ENCODE assay signal across 9 cellular contexts in genomic region chr3:71444861-71445259, GRCh38.
DNase-seq lines count a peak whose midpoint lies in the region; ATAC-seq and TF ChIP-seq lines count a peak whose summit lies in the region.
"Had no signal": no experiment of that assay in that cellular context is flagged by ENCODE, and none has a peak within 500 bp of the region (broad histone marks: within the 10 kb centered on the region; RNA-seq: fewer than 3 reads in every experiment).

No MANE protein-coding gene starts in this region.

- H3K27ac Mint-ChIP-seq in activated CD4-positive, alpha-beta memory T cell treated with anti-CD3 and anti-CD28 coated beads, Interleukin-2, amount 10 ng/mL, durations not matched to agents 7 days and 5 days: peak overlapping the region; percentile 99
- peak overlapping the region; percentile 74 for H3K27ac Mint-ChIP-seq in type B pancreatic cell

- H3K4me1 ChIP-seq in heart right ventricle: peaks cover 4 to 90% (median 54%) of the 10 kb centered on the region in 9 donors

- H3K9me3 ChIP-seq in heart right ventricle: no peaks in the 10 kb centered on the region

- H3K4me3 Mint-ChIP-seq in activated CD4-positive, alpha-beta memory T cell treated with anti-CD3 and anti-CD28 coated beads, Interleukin-2, amount 10 ng/mL, durations not matched to agents 7 days and 5 days: peak overlapping the region; percentile 42
- no peak overlapping the region for H3K4me3 Mint-ChIP-seq in type B pancreatic cell

- POLR2A ChIA-PET in activated CD4-positive, alpha-beta memory T cell treated with anti-CD3 and anti-CD28 coated beads, Interleukin-2, amount 10 ng/mL, durations not matched to agents 7 days and 5 days (lab: Charles Lee): interaction anchor here (0.8 to 2.7 kb wide), 7 partner anchors 9 to 380 kb away, joined by 3 to 30 read pairs (median 4); no protein-coding TSS in a partner anchor

- no peaks in the 10 kb centered on the region for H3K9me3 Mint-ChIP-seq in activated CD4-positive, alpha-beta memory T cell treated with anti-CD3 and anti-CD28 coated beads, Interleukin-2, amount 10 ng/mL, durations not matched to agents 7 days and 5 days
- no peaks in the 10 kb centered on the region for H3K9me3 Mint-ChIP-seq in type B pancreatic cell

- CTCF ChIA-PET in activated CD4-positive, alpha-beta memory T cell treated with anti-CD3 and anti-CD28 coated beads, Interleukin-2, amount 10 ng/mL, durations not matched to agents 7 days and 5 days (lab: Charles Lee): interaction anchor here (1.2 to 1.4 kb wide), 2 partner anchors 10 to 11 kb away, joined by 3 to 6 read pairs; no protein-coding TSS in a partner anchor

- intact Hi-C loops in heart right ventricle (cut with DNase I) (loop anchor here in 1 of 10 donors (10.0 kb wide), 1 partner anchor 140 kb away; the partner anchor contains the start of gene FOXP1), Right ventricle myocardium inferior (cut with DNase I) (no loop called here)

- TF ChIP-seq CTCF in heart right ventricle (IDR thresholded peaks at IDR 0.05) (no peak), type B pancreatic cell (conservative IDR thresholded peaks at IDR 0.05) (no peak)

- peaks cover 83% of the 10 kb centered on the region for H3K4me1 Mint-ChIP-seq in activated CD4-positive, alpha-beta memory T cell treated with anti-CD3 and anti-CD28 coated beads, Interleukin-2, amount 10 ng/mL, durations not matched to agents 7 days and 5 days
- peaks cover 39% of the 10 kb centered on the region for H3K4me1 Mint-ChIP-seq in type B pancreatic cell (ENCODE audit: unreplicated experiment)

- no peak for DNase-seq in heart right ventricle
- no peak for DNase-seq in Right ventricle myocardium inferior (ENCODE audit: missing footprints)
- DNase-seq in activated CD4-positive, alpha-beta memory T cell treated with anti-CD3 and anti-CD28 coated beads, Interleukin-2, amount 10 ng/mL, durations not matched to agents 7 days and 5 days: no peak
- no peak for DNase-seq in type B pancreatic cell (ENCODE audit: extremely low spot score, unreplicated experiment)
- no peak for DNase-seq in activated gamma-delta T cell (lab: John Stamatoyannopoulos, UW)
- no peak for DNase-seq in nucleus accumbens (lab: John Stamatoyannopoulos, UW)
- DNase-seq in HUDEP-2 (lab: John Stamatoyannopoulos, UW; ENCODE audit: unreplicated experiment in 76 of 76): no peak
- DNase-seq: NCI-H1694 treated with DMSO at 0.1 percent for 48 hours had no signal

- H3K27me3 Mint-ChIP-seq in activated CD4-positive, alpha-beta memory T cell treated with anti-CD3 and anti-CD28 coated beads, Interleukin-2, amount 10 ng/mL, durations not matched to agents 7 days and 5 days: no peaks in the 10 kb centered on the region
- H3K27me3 Mint-ChIP-seq in type B pancreatic cell: no peaks in the 10 kb centered on the region

- H3K36me3 Mint-ChIP-seq in activated CD4-positive, alpha-beta memory T cell treated with anti-CD3 and anti-CD28 coated beads, Interleukin-2, amount 10 ng/mL, durations not matched to agents 7 days and 5 days (ENCODE audit: low read depth): peaks cover 5% of the 10 kb centered on the region
- H3K36me3 Mint-ChIP-seq in type B pancreatic cell: peaks cover 13% of the 10 kb centered on the region

- peak overlapping the region in 1 of 10 donors; percentile 12 for H3K4me3 ChIP-seq in heart right ventricle

- H3K27ac ChIP-seq in heart right ventricle: peak overlapping the region; percentile 10 to 89 (median 60)
- peak overlapping the region; percentile 21 for H3K27ac ChIP-seq in layer of hippocampus (ENCODE audit: low read depth, low read length)

- WGBS in heart right ventricle, 2 donors: 56 to 63% methylated on average over 4 of the region's 4 CpGs

- peak in 1 of 8 donors; percentile 8 for ATAC-seq in heart right ventricle
- ATAC-seq in Right ventricle myocardium inferior: no peak

- no peaks in the 10 kb centered on the region for H3K27me3 ChIP-seq in heart right ventricle
- H3K27me3 ChIP-seq in layer of hippocampus (ENCODE audit: control insufficient read depth, insufficient read depth, low read length): no peaks in the 10 kb centered on the region

- no peaks in the 10 kb centered on the region for H3K36me3 ChIP-seq in heart right ventricle
